Comparison of ENCODE assay signal across 24 cellular contexts in the genomic region with DNA sequence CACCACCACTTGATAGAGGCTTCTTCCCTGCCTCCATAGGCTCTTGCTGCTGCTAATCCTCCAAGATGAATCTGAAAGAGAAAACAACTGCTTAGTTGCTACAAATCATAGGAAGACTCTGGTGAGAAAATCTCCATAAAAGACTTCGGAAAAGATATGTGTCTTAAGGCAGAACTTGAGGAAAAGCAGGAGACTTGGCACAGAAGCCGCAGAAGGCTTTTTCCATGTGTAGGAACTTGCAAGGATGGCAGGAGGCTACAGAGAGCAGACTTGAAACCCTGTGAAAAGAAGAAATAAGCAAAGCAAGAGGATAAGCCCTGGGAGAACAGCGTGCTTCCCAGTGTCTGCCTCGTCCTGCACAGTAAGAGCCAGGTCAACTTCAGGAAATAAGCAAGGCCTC.
DNase-seq lines count a peak whose midpoint lies in the region; ATAC-seq, FAIRE-seq and TF ChIP-seq lines count a peak whose summit lies in the region.
"Had no signal": no experiment of that assay in that cellular context is flagged by ENCODE, and none has a peak within 500 bp of the region (broad histone marks: within the 10 kb centered on the region; RNA-seq: fewer than 3 reads in every experiment).

No MANE protein-coding gene starts in this region.

- H3K36me3 ChIP-seq in K562 (ENCODE audit: control insufficient read depth, insufficient read depth, low read length) (no peaks in the 10 kb centered on the region), muscle layer of colon (ENCODE audit: insufficient read depth, low read length) (no peaks in the 10 kb centered on the region), stomach smooth muscle (ENCODE audit: control insufficient read depth in 2 of 2, insufficient read depth in 2 of 2, low read length in 2 of 2) (no peaks in the 10 kb centered on the region)
- H3K36me3 ChIP-seq: BE2C; BLaER1 treated with 17β-estradiol and CSF1 and Interleukin-3, amounts not matched to agents 10 nM and 100 nM had no signal

- H3K27me3 ChIP-seq in K562 (ENCODE audit: control insufficient read depth in 2 of 2, insufficient read depth in 2 of 2, low read length in 2 of 2) (no peaks in the 10 kb centered on the region), muscle layer of colon (ENCODE audit: control insufficient read depth in 1 of 2, insufficient read depth in 2 of 2, low read length in 2 of 2) (no peaks in the 10 kb centered on the region), stomach smooth muscle (ENCODE audit: control insufficient read depth in 1 of 2, insufficient read depth in 2 of 2, low read length in 2 of 2) (no peaks in the 10 kb centered on the region)
- H3K27me3 ChIP-seq: BE2C; BLaER1 treated with 17β-estradiol and CSF1 and Interleukin-3, amounts not matched to agents 10 nM and 100 nM had no signal

- TF ChIP-seq RAD21 in K562 (CRISPR knock-in tag; conservative IDR thresholded peaks at IDR 0.05 in 1 of 2, IDR thresholded peaks at IDR 0.05 in 1 of 2), result no peak

- DNase-seq in K562 (ENCODE audit: extremely low read depth in 1 of 4, low spot score in 3 of 4), result no peak
- DNase-seq in activated CD8-positive, alpha-beta T cell treated with anti-CD3 and anti-CD28 coated beads, Interleukin-2, amount 10 ng/mL, durations not matched to agents 7 days and 5 days, result no peak
- DNase-seq: 8988T; ACHN; AML-193; BE2C; CD4-positive, alpha-beta T cell; CD8-positive, alpha-beta memory T cell; DMS 273 treated with DMSO at 0.1 percent for 48 hours; DMS79; EL; GDM1; H9 had no signal

- no TSS peak for BruUV-seq in K562 (replicated peaks; lab: Mats Ljungman, UMichigan)

- H3K4me1 Mint-ChIP-seq in activated CD8-positive, alpha-beta T cell treated with anti-CD3 and anti-CD28 coated beads, Interleukin-2, amount 10 ng/mL, durations not matched to agents 7 days and 5 days (ENCODE audit: low read depth), result no peaks in the 10 kb centered on the region
- H3K4me1 Mint-ChIP-seq: CD8-positive, alpha-beta memory T cell had no signal

- H3K27ac ChIP-seq in K562 (ENCODE audit: extremely low read depth, low read depth, low read length), result no peak overlapping the region
- peak overlapping the region; percentile 89 for H3K27ac ChIP-seq in muscle layer of colon (ENCODE audit: low read depth, low read length)
- H3K27ac ChIP-seq in stomach smooth muscle (ENCODE audit: low read length), result peak overlapping the region; percentile 24
- H3K27ac ChIP-seq: A549; BLaER1 treated with 17β-estradiol and CSF1 and Interleukin-3, amounts not matched to agents 10 nM and 100 nM had no signal

- no peaks in the 10 kb centered on the region for H3K36me3 Mint-ChIP-seq in activated CD8-positive, alpha-beta T cell treated with anti-CD3 and anti-CD28 coated beads, Interleukin-2, amount 10 ng/mL, durations not matched to agents 7 days and 5 days (ENCODE audit: low read depth)
- H3K36me3 Mint-ChIP-seq: CD14-positive monocyte; CD8-positive, alpha-beta memory T cell had no signal

- in situ Hi-C loops in K562 (cut with MboI), result no loop called here

- H3K27me3 Mint-ChIP-seq in activated CD8-positive, alpha-beta T cell treated with anti-CD3 and anti-CD28 coated beads, Interleukin-2, amount 10 ng/mL, durations not matched to agents 7 days and 5 days (ENCODE audit: low read depth), result peaks cover 9% of the 10 kb centered on the region

- H3K4me3 ChIP-seq in K562 (no peak overlapping the region), muscle layer of colon (ENCODE audit: low read depth in 1 of 2, low read length in 2 of 2) (peak overlapping the region in 1 of 2 donors; percentile 48), stomach smooth muscle (ENCODE audit: low read length in 2 of 2) (peak overlapping the region in 1 of 2 donors; percentile 5)
- H3K4me3 ChIP-seq: A549; BLaER1 treated with 17β-estradiol and CSF1 and Interleukin-3, amounts not matched to agents 10 nM and 100 nM; GM12878 had no signal

- intact Hi-C loops in K562 (cut with micrococcal nuclease), result no loop called here

- H3K4me1 ChIP-seq in K562 (replicated peaks in 1 of 2; ENCODE audit: control insufficient read depth in 2 of 2, insufficient read depth in 2 of 2, low read length in 2 of 2), result peaks cover 11 to 17% of the 10 kb centered on the region in 2 experiments; a peak in 4 of 5 replicates
- H3K4me1 ChIP-seq in muscle layer of colon (ENCODE audit: insufficient read depth, low read length), result peaks cover 42% of the 10 kb centered on the region
- H3K4me1 ChIP-seq in stomach smooth muscle (ENCODE audit: control insufficient read depth, insufficient read depth, low read length), result peaks cover 14% of the 10 kb centered on the region
- H3K4me1 ChIP-seq: BE2C had no signal

- no peak overlapping the region for H3K4me3 Mint-ChIP-seq in activated CD8-positive, alpha-beta T cell treated with anti-CD3 and anti-CD28 coated beads, Interleukin-2, amount 10 ng/mL, durations not matched to agents 7 days and 5 days
- H3K4me3 Mint-ChIP-seq: CD14-positive monocyte; CD4-positive, alpha-beta T cell; CD8-positive, alpha-beta memory T cell; H9 had no signal

- no peak overlapping the region for H3K9ac ChIP-seq in K562 (ENCODE audit: insufficient read depth in 1 of 2, low read depth in 2 of 2, low read length in 2 of 2)
- H3K9ac ChIP-seq in muscle layer of colon (ENCODE audit: low read length), result peak overlapping the region; percentile 35
- peak overlapping the region in 1 of 2 donors; percentile 5 for H3K9ac ChIP-seq in stomach smooth muscle (ENCODE audit: low read length in 2 of 2)
- H3K9ac ChIP-seq: BLaER1 treated with 17β-estradiol and CSF1 and Interleukin-3, amounts not matched to agents 10 nM and 100 nM had no signal

- CTCF ChIA-PET in K562 (lab: Yijun Ruan, JAX; ENCODE audit: low intra/inter-chr PET ratio), result no interaction called here
- CTCF ChIA-PET in activated CD8-positive, alpha-beta T cell treated with anti-CD3 and anti-CD28 coated beads, Interleukin-2, amount 10 ng/mL, durations not matched to agents 7 days and 5 days (lab: Charles Lee), result no interaction called here

- POLR2A ChIA-PET in K562 (lab: Yijun Ruan, JAX), result no interaction called here
- POLR2A ChIA-PET in activated CD8-positive, alpha-beta T cell treated with anti-CD3 and anti-CD28 coated beads, Interleukin-2, amount 10 ng/mL, durations not matched to agents 7 days and 5 days (lab: Charles Lee), result no interaction called here

- no peak for ATAC-seq in K562
- ATAC-seq in HG03354 (IDR thresholded peaks at IDR 0.05; ENCODE audit: poor library complexity, severe bottlenecking, unreplicated experiment), result no peak
- no peak for ATAC-seq in HG03378 (IDR thresholded peaks at IDR 0.05; ENCODE audit: unreplicated experiment)
- no peak for ATAC-seq in activated CD8-positive, alpha-beta T cell treated with anti-CD3 and anti-CD28 coated beads, Interleukin-2, amount 10 ng/mL, durations not matched to agents 7 days and 5 days
- ATAC-seq: A549, GM12878, HCT116 had no signal

- no peaks in the 10 kb centered on the region for H3K79me2 ChIP-seq in K562 (ENCODE audit: control insufficient read depth, insufficient read depth, low read length)

- 0 out of 2 replicates have a peak overlapping the region, but pooled peaks have one; percentile 17 for H2AFZ ChIP-seq in K562 (ENCODE audit: low read depth, low read length)

- no peaks in the 10 kb centered on the region for H3K9me3 Mint-ChIP-seq in activated CD8-positive, alpha-beta T cell treated with anti-CD3 and anti-CD28 coated beads, Interleukin-2, amount 10 ng/mL, durations not matched to agents 7 days and 5 days (ENCODE audit: insufficient read depth)
- H3K9me3 Mint-ChIP-seq: CD4-positive, alpha-beta T cell had no signal

- no peak overlapping the region for H3K27ac Mint-ChIP-seq in activated CD8-positive, alpha-beta T cell treated with anti-CD3 and anti-CD28 coated beads, Interleukin-2, amount 10 ng/mL, durations not matched to agents 7 days and 5 days
- H3K27ac Mint-ChIP-seq: CD14-positive monocyte; CD4-positive, alpha-beta T cell; CD8-positive, alpha-beta memory T cell; H9 had no signal

- no peaks in the 10 kb centered on the region for H4K20me1 ChIP-seq in K562 (replicated peaks; ENCODE audit: control insufficient read depth, insufficient read depth, low read length)
- H4K20me1 ChIP-seq: BLaER1 treated with 17β-estradiol and CSF1 and Interleukin-3, amounts not matched to agents 10 nM and 100 nM had no signal

- TF ChIP-seq POLR2A in K562 (conservative IDR thresholded peaks at IDR 0.05), result no peak

- H3K4me2 ChIP-seq in K562 (ENCODE audit: insufficient read depth, low read length), result no peak overlapping the region
- H3K4me2 ChIP-seq: A549; BLaER1 treated with 17β-estradiol and CSF1 and Interleukin-3, amounts not matched to agents 10 nM and 100 nM had no signal

- no peak for TF ChIP-seq CTCF in K562 (IDR thresholded peaks at IDR 0.05 in 2 of 3, conservative IDR thresholded peaks at IDR 0.05 in 1 of 3; ENCODE audit: insufficient read depth in 2 of 3, low read depth in 1 of 3, low read length in 3 of 3)

- H3K9me1 ChIP-seq in K562 (ENCODE audit: control insufficient read depth, insufficient read depth, low read length), result no peaks in the 10 kb centered on the region

- no peaks in the 10 kb centered on the region for H3K9me3 ChIP-seq in K562 (replicated peaks; ENCODE audit: control insufficient read depth, insufficient read depth, low read depth, low read length)
- H3K9me3 ChIP-seq in muscle layer of colon (ENCODE audit: low read length), result no peaks in the 10 kb centered on the region
- H3K9me3 ChIP-seq in stomach smooth muscle (ENCODE audit: control insufficient read depth in 2 of 2, low read length in 2 of 2), result no peaks in the 10 kb centered on the region
- H3K9me3 ChIP-seq: BE2C had no signal

- WGBS in K562 (ENCODE audit: insufficient coverage, low coverage, missing lambda C conversion rate), result 50% methylated on average over 4 of the region's 4 CpGs

- no peak for TF ChIP-seq EP300 in K562 (IDR thresholded peaks at IDR 0.05; ENCODE audit: low read length)

- no peak for FAIRE-seq in K562 (lab: Jason Lieb, UNC)
- FAIRE-seq: A549, D721Med, GM12878, GM19239 had no signal

TF ChIP-seq in K562, 482 proteins besides CTCF, POLR2A, EP300 and RAD21 (continues in another document):
- TF ChIP-seq JUN (IDR thresholded peaks at IDR 0.05; ENCODE audit: borderline replicate concordance, low read depth, low read length) (no peak), JUN (CRISPR knock-in tag; IDR thresholded peaks at IDR 0.05; ENCODE audit: borderline replicate concordance) (no peak)
